ENCODE assay signal across 14 cellular contexts in genomic region chr1:57079454-57080157, GRCh38.
A peak's percentile ranks its signal among the peaks of the same experiment; 100 is the strongest.
DNase-seq lines count a peak whose midpoint lies in the region; ATAC-seq and TF ChIP-seq lines count a peak whose summit lies in the region.
"Had no signal": no experiment of that assay in that cellular context is flagged by ENCODE, and none has a peak within 500 bp of the region (broad histone marks: within the 10 kb centered on the region; RNA-seq: fewer than 3 reads in every experiment).

No MANE protein-coding gene starts in this region.

- no peaks in the 10 kb centered on the region for H3K36me3 Mint-ChIP-seq in activated T-helper 2 cell treated with anti-CD3 and anti-CD28 coated beads, Interferon-gamma antibody, Interleukin-2, Interleukin-4, amounts not matched to agents 10 μg/mL and 5 μg/mL and 100 μg/mL, durations not matched to agents 14 hours and 24 hours and 36 hours (ENCODE audit: low read depth)

- H4K20me1 ChIP-seq in DOHH2 (ENCODE audit: control insufficient read depth, insufficient read depth, low read depth, low read length): no peaks in the 10 kb centered on the region

- intact Hi-C loops in activated T-helper 2 cell treated with anti-CD3 and anti-CD28 coated beads, Interferon-gamma antibody, Interleukin-2, Interleukin-4, amounts not matched to agents 10 μg/mL and 5 μg/mL and 100 μg/mL, durations not matched to agents 14 hours and 24 hours and 36 hours (cut with micrococcal nuclease): no loop called here

- no peaks in the 10 kb centered on the region for H3K4me1 ChIP-seq in DOHH2 (ENCODE audit: control insufficient read depth, low read length)
- H3K4me1 ChIP-seq: SJCRH30 had no signal

- H3K9me3 Mint-ChIP-seq in activated T-helper 2 cell treated with anti-CD3 and anti-CD28 coated beads, Interferon-gamma antibody, Interleukin-2, Interleukin-4, amounts not matched to agents 10 μg/mL and 5 μg/mL and 100 μg/mL, durations not matched to agents 14 hours and 24 hours and 36 hours: no peaks in the 10 kb centered on the region
- H3K9me3 Mint-ChIP-seq: nephron had no signal

- H3K27me3 ChIP-seq in DOHH2 (ENCODE audit: control insufficient read depth, low read length): no peaks in the 10 kb centered on the region

- no peak for DNase-seq in HFF-Myc (ENCODE audit: extremely low read depth, low read depth)
- DNase-seq in astrocyte of the spinal cord (ENCODE audit: low read depth, low spot score): no peak
- DNase-seq in left lobe of liver (ENCODE audit: low spot score): no peak
- DNase-seq in occipital lobe (lab: John Stamatoyannopoulos, UW): no peak
- no peak for DNase-seq in activated T-helper 2 cell treated with anti-CD3 and anti-CD28 coated beads, Interferon-gamma antibody, Interleukin-2, Interleukin-4, amounts not matched to agents 10 μg/mL and 5 μg/mL and 100 μg/mL, durations not matched to agents 14 hours and 24 hours and 36 hours (ENCODE audit: low spot score)
- no peak for DNase-seq in GDM1 (lab: John Stamatoyannopoulos, UW)
- DNase-seq in HuH-7.5 (ENCODE audit: low spot score): no peak
- DNase-seq: activated CD4-positive, alpha-beta T cell treated with anti-CD3 and anti-CD28 coated beads for 1 hour; caudate nucleus; NCI-H345; stimulated activated CD8-positive, alpha-beta memory T cell treated with anti-CD3 and anti-CD28 coated beads, Interleukin-4, amount 100 ng/mL, for 48 hours had no signal

- H3K36me3 ChIP-seq in DOHH2 (ENCODE audit: control insufficient read depth, low read length): no peaks in the 10 kb centered on the region
- H3K36me3 ChIP-seq: SJCRH30 had no signal

- no peak overlapping the region for H3K27ac ChIP-seq in DOHH2 (ENCODE audit: low read depth, low read length)
- H3K27ac ChIP-seq: SJCRH30 had no signal

- H3K9me3 ChIP-seq in DOHH2 (ENCODE audit: control insufficient read depth, insufficient read depth, low read length): no peaks in the 10 kb centered on the region
- H3K9me3 ChIP-seq: SJCRH30 had no signal

- H3K9me2 ChIP-seq in DOHH2 (replicated peaks; ENCODE audit: control insufficient read depth, low read length): no peaks in the 10 kb centered on the region

- ATAC-seq in left lobe of liver: peak; percentile 26

- no peak overlapping the region for H3K27ac Mint-ChIP-seq in activated T-helper 2 cell treated with anti-CD3 and anti-CD28 coated beads, Interferon-gamma antibody, Interleukin-2, Interleukin-4, amounts not matched to agents 10 μg/mL and 5 μg/mL and 100 μg/mL, durations not matched to agents 14 hours and 24 hours and 36 hours
- H3K27ac Mint-ChIP-seq: nephron had no signal

- H3K4me3 ChIP-seq in DOHH2 (ENCODE audit: low read length) (no peak overlapping the region), HFF-Myc (replicated peaks; ENCODE audit: low read depth, low read length) (no peak overlapping the region), astrocyte of the spinal cord (ENCODE audit: low read depth, low read length) (no peak overlapping the region)
- H3K4me3 ChIP-seq: SJCRH30 had no signal

- TF ChIP-seq CTCF in DOHH2 (IDR thresholded peaks at IDR 0.05; ENCODE audit: low read depth, low read length, poor library complexity, severe bottlenecking): peak; percentile 59
- peak; percentile 45 for TF ChIP-seq CTCF in HFF-Myc (IDR thresholded peaks at IDR 0.05; ENCODE audit: low read depth, low read length, missing control alignments)
- TF ChIP-seq CTCF in astrocyte of the spinal cord (IDR thresholded peaks at IDR 0.05; ENCODE audit: low read depth, low read length): peak; percentile 14

- no peak overlapping the region for H3K4me2 ChIP-seq in DOHH2 (ENCODE audit: low read length)

- no peak overlapping the region for H3K4me3 Mint-ChIP-seq in activated T-helper 2 cell treated with anti-CD3 and anti-CD28 coated beads, Interferon-gamma antibody, Interleukin-2, Interleukin-4, amounts not matched to agents 10 μg/mL and 5 μg/mL and 100 μg/mL, durations not matched to agents 14 hours and 24 hours and 36 hours (ENCODE audit: low read depth)
- H3K4me3 Mint-ChIP-seq: nephron had no signal

- H3K27me3 Mint-ChIP-seq in activated T-helper 2 cell treated with anti-CD3 and anti-CD28 coated beads, Interferon-gamma antibody, Interleukin-2, Interleukin-4, amounts not matched to agents 10 μg/mL and 5 μg/mL and 100 μg/mL, durations not matched to agents 14 hours and 24 hours and 36 hours (ENCODE audit: low read depth): no peaks in the 10 kb centered on the region

- no peaks in the 10 kb centered on the region for H3K79me2 ChIP-seq in DOHH2 (ENCODE audit: control insufficient read depth, low read length)

- H3K4me1 Mint-ChIP-seq in activated T-helper 2 cell treated with anti-CD3 and anti-CD28 coated beads, Interferon-gamma antibody, Interleukin-2, Interleukin-4, amounts not matched to agents 10 μg/mL and 5 μg/mL and 100 μg/mL, durations not matched to agents 14 hours and 24 hours and 36 hours (ENCODE audit: low read depth): no peaks in the 10 kb centered on the region
- H3K4me1 Mint-ChIP-seq: nephron had no signal

- no peaks in the 10 kb centered on the region for H3F3A ChIP-seq in DOHH2 (ENCODE audit: control insufficient read depth, insufficient read depth)

- in situ Hi-C loops in astrocyte of the spinal cord (cut with HindIII; ENCODE audit: low sequenced_read_pairs): no loop called here
